1 cellular context compared by ENCODE assay signal in genomic region chr1:66553846-66554245, GRCh38.
TF ChIP-seq lines count a peak whose summit lies in the region.

No MANE protein-coding gene starts in this region.

TF ChIP-seq in HepG2, 621 proteins besides CTCF, POLR2A, EP300 and RAD21 (continued from another document):
- TF ChIP-seq TIGD3 (CRISPR knock-in tag; IDR thresholded peaks at IDR 0.05; ENCODE audit: borderline replicate concordance): no peak
- no peak for TF ChIP-seq ZNF75D (CRISPR knock-in tag; IDR thresholded peaks at IDR 0.05; ENCODE audit: borderline replicate concordance)
- no peak for TF ChIP-seq RELA (CRISPR knock-in tag; IDR thresholded peaks at IDR 0.05)
TF ChIP-seq in HepG2: peak in this region for 0.
